2 cellular contexts compared by ENCODE assay signal in the genomic region with DNA sequence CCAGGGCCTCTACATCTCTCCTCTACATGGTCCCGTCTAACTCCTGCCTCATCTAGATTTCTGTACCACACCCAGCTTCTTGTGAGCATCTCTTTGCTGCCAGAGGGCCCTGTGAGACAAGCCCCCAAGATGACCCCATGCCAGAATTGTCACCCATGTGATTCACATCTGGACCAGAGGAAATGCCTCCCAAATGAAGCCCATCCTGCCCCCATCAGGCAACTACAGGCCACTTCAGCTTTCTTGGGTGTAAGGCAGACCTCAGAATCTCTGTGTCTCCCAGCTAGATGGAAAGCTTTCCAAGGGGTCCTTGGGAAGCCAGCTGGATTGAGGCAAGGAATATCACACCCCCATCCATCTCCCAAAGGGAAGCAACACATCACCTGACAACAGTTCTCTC.
TF ChIP-seq lines count a peak whose summit lies in the region.

No MANE protein-coding gene starts in this region.

TF ChIP-seq in HCT116, 20 proteins besides CTCF, POLR2A, EP300 and RAD21:
- TF ChIP-seq FOSL1 (IDR thresholded peaks at IDR 0.05; ENCODE audit: low read depth) (no peak), SP1 (IDR thresholded peaks at IDR 0.05; ENCODE audit: low read depth) (no peak), ZFX (IDR thresholded peaks at IDR 0.05) (no peak), ELF1 (IDR thresholded peaks at IDR 0.05; ENCODE audit: borderline replicate concordance, low read depth) (no peak), POLR2AphosphoS5 (IDR thresholded peaks at IDR 0.05; ENCODE audit: low read depth, low read length) (no peak), SIN3A (IDR thresholded peaks at IDR 0.05; ENCODE audit: low read depth) (no peak), TCF7L2 (IDR thresholded peaks at IDR 0.05; ENCODE audit: borderline replicate concordance, extremely low read depth, insufficient read depth, insufficient read length) (no peak), YY1 (IDR thresholded peaks at IDR 0.05; ENCODE audit: extremely low read depth, insufficient replicate concordance, low read depth, low read length) (no peak), SRF (IDR thresholded peaks at IDR 0.05; ENCODE audit: low read depth) (no peak), EZH2 (IDR thresholded peaks at IDR 0.05) (no peak), ZNF274 (IDR thresholded peaks at IDR 0.05; ENCODE audit: low read depth, low read length) (no peak), EZH2phosphoT487 (IDR thresholded peaks at IDR 0.05; ENCODE audit: borderline replicate concordance) (no peak)
- TF ChIP-seq, protein P1, sequence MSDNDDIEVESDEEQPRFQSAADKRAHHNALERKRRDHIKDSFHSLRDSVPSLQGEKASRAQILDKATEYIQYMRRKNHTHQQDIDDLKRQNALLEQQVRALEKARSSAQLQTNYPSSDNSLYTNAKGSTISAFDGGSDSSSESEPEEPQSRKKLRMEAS (IDR thresholded peaks at IDR 0.05) = no peak
- TF ChIP-seq, protein P2, sequence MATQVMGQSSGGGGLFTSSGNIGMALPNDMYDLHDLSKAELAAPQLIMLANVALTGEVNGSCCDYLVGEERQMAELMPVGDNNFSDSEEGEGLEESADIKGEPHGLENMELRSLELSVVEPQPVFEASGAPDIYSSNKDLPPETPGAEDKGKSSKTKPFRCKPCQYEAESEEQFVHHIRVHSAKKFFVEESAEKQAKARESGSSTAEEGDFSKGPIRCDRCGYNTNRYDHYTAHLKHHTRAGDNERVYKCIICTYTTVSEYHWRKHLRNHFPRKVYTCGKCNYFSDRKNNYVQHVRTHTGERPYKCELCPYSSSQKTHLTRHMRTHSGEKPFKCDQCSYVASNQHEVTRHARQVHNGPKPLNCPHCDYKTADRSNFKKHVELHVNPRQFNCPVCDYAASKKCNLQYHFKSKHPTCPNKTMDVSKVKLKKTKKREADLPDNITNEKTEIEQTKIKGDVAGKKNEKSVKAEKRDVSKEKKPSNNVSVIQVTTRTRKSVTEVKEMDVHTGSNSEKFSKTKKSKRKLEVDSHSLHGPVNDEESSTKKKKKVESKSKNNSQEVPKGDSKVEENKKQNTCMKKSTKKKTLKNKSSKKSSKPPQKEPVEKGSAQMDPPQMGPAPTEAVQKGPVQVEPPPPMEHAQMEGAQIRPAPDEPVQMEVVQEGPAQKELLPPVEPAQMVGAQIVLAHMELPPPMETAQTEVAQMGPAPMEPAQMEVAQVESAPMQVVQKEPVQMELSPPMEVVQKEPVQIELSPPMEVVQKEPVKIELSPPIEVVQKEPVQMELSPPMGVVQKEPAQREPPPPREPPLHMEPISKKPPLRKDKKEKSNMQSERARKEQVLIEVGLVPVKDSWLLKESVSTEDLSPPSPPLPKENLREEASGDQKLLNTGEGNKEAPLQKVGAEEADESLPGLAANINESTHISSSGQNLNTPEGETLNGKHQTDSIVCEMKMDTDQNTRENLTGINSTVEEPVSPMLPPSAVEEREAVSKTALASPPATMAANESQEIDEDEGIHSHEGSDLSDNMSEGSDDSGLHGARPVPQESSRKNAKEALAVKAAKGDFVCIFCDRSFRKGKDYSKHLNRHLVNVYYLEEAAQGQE (IDR thresholded peaks at IDR 0.05; ENCODE audit: low read depth) = no peak
- TF ChIP-seq, protein P3, sequence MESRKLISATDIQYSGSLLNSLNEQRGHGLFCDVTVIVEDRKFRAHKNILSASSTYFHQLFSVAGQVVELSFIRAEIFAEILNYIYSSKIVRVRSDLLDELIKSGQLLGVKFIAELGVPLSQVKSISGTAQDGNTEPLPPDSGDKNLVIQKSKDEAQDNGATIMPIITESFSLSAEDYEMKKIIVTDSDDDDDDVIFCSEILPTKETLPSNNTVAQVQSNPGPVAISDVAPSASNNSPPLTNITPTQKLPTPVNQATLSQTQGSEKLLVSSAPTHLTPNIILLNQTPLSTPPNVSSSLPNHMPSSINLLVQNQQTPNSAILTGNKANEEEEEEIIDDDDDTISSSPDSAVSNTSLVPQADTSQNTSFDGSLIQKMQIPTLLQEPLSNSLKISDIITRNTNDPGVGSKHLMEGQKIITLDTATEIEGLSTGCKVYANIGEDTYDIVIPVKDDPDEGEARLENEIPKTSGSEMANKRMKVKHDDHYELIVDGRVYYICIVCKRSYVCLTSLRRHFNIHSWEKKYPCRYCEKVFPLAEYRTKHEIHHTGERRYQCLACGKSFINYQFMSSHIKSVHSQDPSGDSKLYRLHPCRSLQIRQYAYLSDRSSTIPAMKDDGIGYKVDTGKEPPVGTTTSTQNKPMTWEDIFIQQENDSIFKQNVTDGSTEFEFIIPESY (IDR thresholded peaks at IDR 0.05; ENCODE audit: extremely low read depth, insufficient replicate concordance, low read length) = no peak

TF ChIP-seq in GM12878, 131 proteins besides CTCF, POLR2A, EP300 and RAD21:
- TF ChIP-seq, protein P4, sequence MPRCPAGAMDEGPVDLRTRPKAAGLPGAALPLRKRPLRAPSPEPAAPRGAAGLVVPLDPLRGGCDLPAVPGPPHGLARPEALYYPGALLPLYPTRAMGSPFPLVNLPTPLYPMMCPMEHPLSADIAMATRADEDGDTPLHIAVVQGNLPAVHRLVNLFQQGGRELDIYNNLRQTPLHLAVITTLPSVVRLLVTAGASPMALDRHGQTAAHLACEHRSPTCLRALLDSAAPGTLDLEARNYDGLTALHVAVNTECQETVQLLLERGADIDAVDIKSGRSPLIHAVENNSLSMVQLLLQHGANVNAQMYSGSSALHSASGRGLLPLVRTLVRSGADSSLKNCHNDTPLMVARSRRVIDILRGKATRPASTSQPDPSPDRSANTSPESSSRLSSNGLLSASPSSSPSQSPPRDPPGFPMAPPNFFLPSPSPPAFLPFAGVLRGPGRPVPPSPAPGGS (IDR thresholded peaks at IDR 0.05; ENCODE audit: borderline replicate concordance, insufficient read depth, low read depth, low read length, poor library complexity, severe bottlenecking) = no peak
- TF ChIP-seq NBN (IDR thresholded peaks at IDR 0.05) = no peak
- TF ChIP-seq, protein P5, sequence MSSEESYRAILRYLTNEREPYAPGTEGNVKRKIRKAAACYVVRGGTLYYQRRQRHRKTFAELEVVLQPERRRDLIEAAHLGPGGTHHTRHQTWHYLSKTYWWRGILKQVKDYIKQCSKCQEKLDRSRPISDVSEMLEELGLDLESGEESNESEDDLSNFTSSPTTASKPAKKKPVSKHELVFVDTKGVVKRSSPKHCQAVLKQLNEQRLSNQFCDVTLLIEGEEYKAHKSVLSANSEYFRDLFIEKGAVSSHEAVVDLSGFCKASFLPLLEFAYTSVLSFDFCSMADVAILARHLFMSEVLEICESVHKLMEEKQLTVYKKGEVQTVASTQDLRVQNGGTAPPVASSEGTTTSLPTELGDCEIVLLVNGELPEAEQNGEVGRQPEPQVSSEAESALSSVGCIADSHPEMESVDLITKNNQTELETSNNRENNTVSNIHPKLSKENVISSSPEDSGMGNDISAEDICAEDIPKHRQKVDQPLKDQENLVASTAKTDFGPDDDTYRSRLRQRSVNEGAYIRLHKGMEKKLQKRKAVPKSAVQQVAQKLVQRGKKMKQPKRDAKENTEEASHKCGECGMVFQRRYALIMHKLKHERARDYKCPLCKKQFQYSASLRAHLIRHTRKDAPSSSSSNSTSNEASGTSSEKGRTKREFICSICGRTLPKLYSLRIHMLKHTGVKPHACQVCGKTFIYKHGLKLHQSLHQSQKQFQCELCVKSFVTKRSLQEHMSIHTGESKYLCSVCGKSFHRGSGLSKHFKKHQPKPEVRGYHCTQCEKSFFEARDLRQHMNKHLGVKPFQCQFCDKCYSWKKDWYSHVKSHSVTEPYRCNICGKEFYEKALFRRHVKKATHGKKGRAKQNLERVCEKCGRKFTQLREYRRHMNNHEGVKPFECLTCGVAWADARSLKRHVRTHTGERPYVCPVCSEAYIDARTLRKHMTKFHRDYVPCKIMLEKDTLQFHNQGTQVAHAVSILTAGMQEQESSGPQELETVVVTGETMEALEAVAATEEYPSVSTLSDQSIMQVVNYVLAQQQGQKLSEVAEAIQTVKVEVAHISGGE (CRISPR knock-in tag; IDR thresholded peaks at IDR 0.05) = no peak
- TF ChIP-seq, protein P3 (IDR thresholded peaks at IDR 0.05) = no peak
- no peak for TF ChIP-seq MYB (IDR thresholded peaks at IDR 0.05; ENCODE audit: borderline replicate concordance, low read depth, low read length)
- TF ChIP-seq, protein P6, sequence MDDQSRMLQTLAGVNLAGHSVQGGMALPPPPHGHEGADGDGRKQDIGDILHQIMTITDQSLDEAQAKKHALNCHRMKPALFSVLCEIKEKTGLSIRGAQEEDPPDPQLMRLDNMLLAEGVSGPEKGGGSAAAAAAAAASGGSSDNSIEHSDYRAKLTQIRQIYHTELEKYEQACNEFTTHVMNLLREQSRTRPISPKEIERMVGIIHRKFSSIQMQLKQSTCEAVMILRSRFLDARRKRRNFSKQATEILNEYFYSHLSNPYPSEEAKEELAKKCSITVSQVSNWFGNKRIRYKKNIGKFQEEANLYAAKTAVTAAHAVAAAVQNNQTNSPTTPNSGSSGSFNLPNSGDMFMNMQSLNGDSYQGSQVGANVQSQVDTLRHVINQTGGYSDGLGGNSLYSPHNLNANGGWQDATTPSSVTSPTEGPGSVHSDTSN (IDR thresholded peaks at IDR 0.05; ENCODE audit: insufficient replicate concordance, low read depth, low read length) = no peak
- no peak for TF ChIP-seq JUNB (IDR thresholded peaks at IDR 0.05)
- no peak for TF ChIP-seq POU2F2 (IDR thresholded peaks at IDR 0.05; ENCODE audit: borderline replicate concordance, low read depth, low read length)
- no peak for TF ChIP-seq ZNF207 (IDR thresholded peaks at IDR 0.05; ENCODE audit: borderline replicate concordance)
- TF ChIP-seq, protein P7, sequence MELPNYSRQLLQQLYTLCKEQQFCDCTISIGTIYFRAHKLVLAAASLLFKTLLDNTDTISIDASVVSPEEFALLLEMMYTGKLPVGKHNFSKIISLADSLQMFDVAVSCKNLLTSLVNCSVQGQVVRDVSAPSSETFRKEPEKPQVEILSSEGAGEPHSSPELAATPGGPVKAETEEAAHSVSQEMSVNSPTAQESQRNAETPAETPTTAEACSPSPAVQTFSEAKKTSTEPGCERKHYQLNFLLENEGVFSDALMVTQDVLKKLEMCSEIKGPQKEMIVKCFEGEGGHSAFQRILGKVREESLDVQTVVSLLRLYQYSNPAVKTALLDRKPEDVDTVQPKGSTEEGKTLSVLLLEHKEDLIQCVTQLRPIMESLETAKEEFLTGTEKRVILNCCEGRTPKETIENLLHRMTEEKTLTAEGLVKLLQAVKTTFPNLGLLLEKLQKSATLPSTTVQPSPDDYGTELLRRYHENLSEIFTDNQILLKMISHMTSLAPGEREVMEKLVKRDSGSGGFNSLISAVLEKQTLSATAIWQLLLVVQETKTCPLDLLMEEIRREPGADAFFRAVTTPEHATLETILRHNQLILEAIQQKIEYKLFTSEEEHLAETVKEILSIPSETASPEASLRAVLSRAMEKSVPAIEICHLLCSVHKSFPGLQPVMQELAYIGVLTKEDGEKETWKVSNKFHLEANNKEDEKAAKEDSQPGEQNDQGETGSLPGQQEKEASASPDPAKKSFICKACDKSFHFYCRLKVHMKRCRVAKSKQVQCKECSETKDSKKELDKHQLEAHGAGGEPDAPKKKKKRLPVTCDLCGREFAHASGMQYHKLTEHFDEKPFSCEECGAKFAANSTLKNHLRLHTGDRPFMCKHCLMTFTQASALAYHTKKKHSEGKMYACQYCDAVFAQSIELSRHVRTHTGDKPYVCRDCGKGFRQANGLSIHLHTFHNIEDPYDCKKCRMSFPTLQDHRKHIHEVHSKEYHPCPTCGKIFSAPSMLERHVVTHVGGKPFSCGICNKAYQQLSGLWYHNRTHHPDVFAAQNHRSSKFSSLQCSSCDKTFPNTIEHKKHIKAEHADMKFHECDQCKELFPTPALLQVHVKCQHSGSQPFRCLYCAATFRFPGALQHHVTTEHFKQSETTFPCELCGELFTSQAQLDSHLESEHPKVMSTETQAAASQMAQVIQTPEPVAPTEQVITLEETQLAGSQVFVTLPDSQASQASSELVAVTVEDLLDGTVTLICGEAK (IDR thresholded peaks at IDR 0.05; ENCODE audit: borderline replicate concordance) = no peak
- TF ChIP-seq, protein P2 (IDR thresholded peaks at IDR 0.05; ENCODE audit: low read depth, low read length) = no peak
- no peak for TF ChIP-seq LARP7 (IDR thresholded peaks at IDR 0.05)
- TF ChIP-seq, protein P8, sequence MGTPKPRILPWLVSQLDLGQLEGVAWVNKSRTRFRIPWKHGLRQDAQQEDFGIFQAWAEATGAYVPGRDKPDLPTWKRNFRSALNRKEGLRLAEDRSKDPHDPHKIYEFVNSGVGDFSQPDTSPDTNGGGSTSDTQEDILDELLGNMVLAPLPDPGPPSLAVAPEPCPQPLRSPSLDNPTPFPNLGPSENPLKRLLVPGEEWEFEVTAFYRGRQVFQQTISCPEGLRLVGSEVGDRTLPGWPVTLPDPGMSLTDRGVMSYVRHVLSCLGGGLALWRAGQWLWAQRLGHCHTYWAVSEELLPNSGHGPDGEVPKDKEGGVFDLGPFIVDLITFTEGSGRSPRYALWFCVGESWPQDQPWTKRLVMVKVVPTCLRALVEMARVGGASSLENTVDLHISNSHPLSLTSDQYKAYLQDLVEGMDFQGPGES (IDR thresholded peaks at IDR 0.05) = no peak
